In the genomic region with DNA sequence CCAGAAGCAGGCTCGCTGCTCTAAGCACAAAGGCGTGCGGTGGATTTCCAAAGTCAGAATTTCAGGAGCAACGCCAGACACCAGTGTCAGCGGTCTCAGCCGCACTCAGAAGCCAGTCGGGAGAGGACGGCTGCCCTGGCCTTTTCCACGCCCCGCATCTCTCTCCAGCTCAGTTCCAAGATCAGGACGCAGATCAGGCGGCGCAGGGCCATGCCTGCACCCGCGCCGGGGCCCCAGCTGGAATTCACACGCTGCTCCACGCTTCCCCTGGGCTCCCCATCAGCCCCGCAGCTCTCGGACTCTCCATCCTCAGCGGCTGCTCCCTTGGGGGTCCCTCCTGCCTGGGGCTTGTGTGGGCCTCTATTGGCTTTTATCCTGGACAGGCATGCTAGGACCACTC, we compare ENCODE assay signal across 1 cellular context.
TF ChIP-seq lines count a peak whose summit lies in the region.

No MANE protein-coding gene starts in this region.

TF ChIP-seq in GM23338, 12 proteins besides CTCF, POLR2A, EP300 and RAD21 (continued from another document):
- TF ChIP-seq, protein P1, sequence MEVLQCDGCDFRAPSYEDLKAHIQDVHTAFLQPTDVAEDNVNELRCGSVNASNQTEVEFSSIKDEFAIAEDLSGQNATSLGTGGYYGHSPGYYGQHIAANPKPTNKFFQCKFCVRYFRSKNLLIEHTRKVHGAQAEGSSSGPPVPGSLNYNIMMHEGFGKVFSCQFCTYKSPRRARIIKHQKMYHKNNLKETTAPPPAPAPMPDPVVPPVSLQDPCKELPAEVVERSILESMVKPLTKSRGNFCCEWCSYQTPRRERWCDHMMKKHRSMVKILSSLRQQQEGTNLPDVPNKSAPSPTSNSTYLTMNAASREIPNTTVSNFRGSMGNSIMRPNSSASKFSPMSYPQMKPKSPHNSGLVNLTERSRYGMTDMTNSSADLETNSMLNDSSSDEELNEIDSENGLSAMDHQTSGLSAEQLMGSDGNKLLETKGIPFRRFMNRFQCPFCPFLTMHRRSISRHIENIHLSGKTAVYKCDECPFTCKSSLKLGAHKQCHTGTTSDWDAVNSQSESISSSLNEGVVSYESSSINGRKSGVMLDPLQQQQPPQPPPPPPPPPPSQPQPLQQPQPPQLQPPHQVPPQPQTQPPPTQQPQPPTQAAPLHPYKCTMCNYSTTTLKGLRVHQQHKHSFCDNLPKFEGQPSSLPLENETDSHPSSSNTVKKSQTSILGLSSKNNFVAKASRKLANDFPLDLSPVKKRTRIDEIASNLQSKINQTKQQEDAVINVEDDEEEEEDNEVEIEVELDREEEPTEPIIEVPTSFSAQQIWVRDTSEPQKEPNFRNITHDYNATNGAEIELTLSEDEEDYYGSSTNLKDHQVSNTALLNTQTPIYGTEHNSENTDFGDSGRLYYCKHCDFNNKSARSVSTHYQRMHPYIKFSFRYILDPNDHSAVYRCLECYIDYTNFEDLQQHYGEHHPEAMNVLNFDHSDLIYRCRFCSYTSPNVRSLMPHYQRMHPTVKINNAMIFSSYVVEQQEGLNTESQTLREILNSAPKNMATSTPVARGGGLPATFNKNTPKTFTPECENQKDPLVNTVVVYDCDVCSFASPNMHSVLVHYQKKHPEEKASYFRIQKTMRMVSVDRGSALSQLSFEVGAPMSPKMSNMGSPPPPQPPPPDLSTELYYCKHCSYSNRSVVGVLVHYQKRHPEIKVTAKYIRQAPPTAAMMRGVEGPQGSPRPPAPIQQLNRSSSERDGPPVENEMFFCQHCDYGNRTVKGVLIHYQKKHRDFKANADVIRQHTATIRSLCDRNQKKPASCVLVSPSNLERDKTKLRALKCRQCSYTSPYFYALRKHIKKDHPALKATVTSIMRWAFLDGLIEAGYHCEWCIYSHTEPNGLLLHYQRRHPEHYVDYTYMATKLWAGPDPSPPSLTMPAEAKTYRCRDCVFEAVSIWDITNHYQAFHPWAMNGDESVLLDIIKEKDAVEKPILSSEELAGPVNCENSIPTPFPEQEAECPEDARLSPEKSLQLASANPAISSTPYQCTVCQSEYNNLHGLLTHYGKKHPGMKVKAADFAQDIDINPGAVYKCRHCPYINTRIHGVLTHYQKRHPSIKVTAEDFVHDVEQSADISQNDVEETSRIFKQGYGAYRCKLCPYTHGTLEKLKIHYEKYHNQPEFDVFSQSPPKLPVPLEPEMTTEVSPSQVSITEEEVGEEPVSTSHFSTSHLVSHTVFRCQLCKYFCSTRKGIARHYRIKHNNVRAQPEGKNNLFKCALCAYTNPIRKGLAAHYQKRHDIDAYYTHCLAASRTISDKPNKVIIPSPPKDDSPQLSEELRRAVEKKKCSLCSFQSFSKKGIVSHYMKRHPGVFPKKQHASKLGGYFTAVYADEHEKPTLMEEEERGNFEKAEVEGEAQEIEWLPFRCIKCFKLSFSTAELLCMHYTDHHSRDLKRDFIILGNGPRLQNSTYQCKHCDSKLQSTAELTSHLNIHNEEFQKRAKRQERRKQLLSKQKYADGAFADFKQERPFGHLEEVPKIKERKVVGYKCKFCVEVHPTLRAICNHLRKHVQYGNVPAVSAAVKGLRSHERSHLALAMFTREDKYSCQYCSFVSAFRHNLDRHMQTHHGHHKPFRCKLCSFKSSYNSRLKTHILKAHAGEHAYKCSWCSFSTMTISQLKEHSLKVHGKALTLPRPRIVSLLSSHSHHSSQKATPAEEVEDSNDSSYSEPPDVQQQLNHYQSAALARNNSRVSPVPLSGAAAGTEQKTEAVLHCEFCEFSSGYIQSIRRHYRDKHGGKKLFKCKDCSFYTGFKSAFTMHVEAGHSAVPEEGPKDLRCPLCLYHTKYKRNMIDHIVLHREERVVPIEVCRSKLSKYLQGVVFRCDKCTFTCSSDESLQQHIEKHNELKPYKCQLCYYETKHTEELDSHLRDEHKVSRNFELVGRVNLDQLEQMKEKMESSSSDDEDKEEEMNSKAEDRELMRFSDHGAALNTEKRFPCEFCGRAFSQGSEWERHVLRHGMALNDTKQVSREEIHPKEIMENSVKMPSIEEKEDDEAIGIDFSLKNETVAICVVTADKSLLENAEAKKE (CRISPR knock-in tag; IDR thresholded peaks at IDR 0.05) = no peak
- no peak for TF ChIP-seq CREB1 (CRISPR knock-in tag; IDR thresholded peaks at IDR 0.05; ENCODE audit: low read depth)
- no peak for TF ChIP-seq REST (IDR thresholded peaks at IDR 0.05; ENCODE audit: unreplicated experiment)
